ENCODE assay signal across 8 cellular contexts in the genomic region with DNA sequence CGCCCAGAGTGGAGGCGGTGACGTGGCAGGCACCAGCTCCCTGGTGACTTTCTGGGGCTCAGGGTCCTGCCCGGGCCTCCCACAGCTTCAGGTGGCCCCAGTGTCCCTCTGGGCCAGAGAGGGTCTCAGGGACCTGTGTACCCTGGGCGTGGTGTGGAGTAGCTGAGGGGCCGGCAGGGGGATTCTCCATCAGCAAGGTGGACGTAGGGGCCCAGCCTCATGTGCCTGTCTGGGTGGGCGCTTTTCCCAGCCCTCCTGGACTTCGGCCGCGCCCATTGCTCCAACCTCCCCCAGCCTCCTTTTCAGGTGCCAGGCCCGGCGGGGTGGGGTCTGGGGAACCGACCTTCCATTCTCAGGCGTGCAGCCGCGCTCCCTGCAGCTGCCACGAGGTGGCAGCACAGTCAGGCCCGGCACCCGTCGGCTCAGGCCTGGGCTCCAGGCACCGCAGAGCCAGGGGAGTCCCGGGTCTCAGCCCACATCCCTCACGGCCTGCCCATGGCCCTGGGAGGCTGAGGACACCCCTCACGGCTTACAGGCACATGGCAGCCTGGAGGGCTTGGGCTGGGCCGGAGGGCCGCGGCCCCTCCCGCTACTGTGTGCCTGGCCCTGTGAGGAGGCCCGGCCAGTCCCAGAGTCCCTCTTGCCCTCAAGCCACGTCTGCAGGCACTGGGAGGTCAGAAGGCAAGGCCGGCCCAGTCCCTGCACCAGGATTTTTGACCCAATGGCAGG. TPM values are rescaled to one million over a fixed set of nuclear protein-coding genes. Genes with fewer than 3 reads are reported as not detected.
DNase-seq lines count a peak whose midpoint lies in the region; ATAC-seq, FAIRE-seq and TF ChIP-seq lines count a peak whose summit lies in the region.

No MANE protein-coding gene starts in this region.

- no peaks in the 10 kb centered on the region for H3K36me3 ChIP-seq in CD4-positive, alpha-beta memory T cell (ENCODE audit: insufficient read depth, low read length)
- H3K36me3 ChIP-seq in RWPE2 (ENCODE audit: low read depth), result no peaks in the 10 kb centered on the region

- H3K4me3 ChIP-seq in CD4-positive, alpha-beta memory T cell (ENCODE audit: low read length in 2 of 2), result no peak overlapping the region
- H3K4me3 ChIP-seq in RWPE2 (ENCODE audit: severe bottlenecking), result no peak overlapping the region

- no peak for FAIRE-seq in urothelium cell line (lab: Jason Lieb, UNC)

- H3K27me3 ChIP-seq in CD4-positive, alpha-beta memory T cell (ENCODE audit: insufficient read depth, low read length), result no peaks in the 10 kb centered on the region
- peaks cover 41% of the 10 kb centered on the region for H3K27me3 ChIP-seq in RWPE2 (ENCODE audit: insufficient read depth, poor library complexity, severe bottlenecking)

- no peak overlapping the region for H3K4me3 Mint-ChIP-seq in CD4-positive, alpha-beta memory T cell
- no peak overlapping the region for H3K4me3 Mint-ChIP-seq in glutamatergic neuron (ENCODE audit: unreplicated experiment)

- H3K27ac ChIP-seq in CD4-positive, alpha-beta memory T cell (ENCODE audit: low read depth, low read length), result no peak overlapping the region
- H3K27ac ChIP-seq in RWPE2 (ENCODE audit: poor library complexity, severe bottlenecking), result no peak overlapping the region

- H3K4me1 Mint-ChIP-seq in CD4-positive, alpha-beta memory T cell, result no peaks in the 10 kb centered on the region
- H3K4me1 Mint-ChIP-seq in glutamatergic neuron (ENCODE audit: low read depth, unreplicated experiment), result no peaks in the 10 kb centered on the region

- ATAC-seq in HG02642 (IDR thresholded peaks at IDR 0.05; ENCODE audit: poor library complexity, unreplicated experiment), result peak; percentile 49
- ATAC-seq in RWPE2 (ENCODE audit: low read depth), result peak; percentile 51
- ATAC-seq in HG03135 (IDR thresholded peaks at IDR 0.05; ENCODE audit: unreplicated experiment), result no peak

- POLR2A ChIA-PET in CD4-positive, alpha-beta memory T cell (lab: Charles Lee; ENCODE audit: partially characterized antibody), result interaction anchor here (0.7 to 1.7 kb wide), 2 partner anchors 372 to 480 kb away, joined by 3 to 6 read pairs; no protein-coding TSS in a partner anchor

- H3K27ac Mint-ChIP-seq in CD4-positive, alpha-beta memory T cell, result no peak overlapping the region
- H3K27ac Mint-ChIP-seq in glutamatergic neuron (ENCODE audit: unreplicated experiment), result no peak overlapping the region

- CTCF ChIA-PET in CD4-positive, alpha-beta memory T cell (lab: Charles Lee; ENCODE audit: partially characterized antibody), result interaction anchor here (0.9 to 2.0 kb wide), 4 partner anchors 20 to 371 kb away, joined by 3 to 9 read pairs (median 4); a partner anchor contains a TSS

- intact Hi-C loops in CD4-positive, alpha-beta memory T cell (cut with micrococcal nuclease), result no loop called here

- no peaks in the 10 kb centered on the region for H3K4me1 ChIP-seq in CD4-positive, alpha-beta memory T cell (ENCODE audit: insufficient read depth, low read length)
- H3K4me1 ChIP-seq in RWPE2 (ENCODE audit: insufficient read depth, poor library complexity, severe bottlenecking), result no peaks in the 10 kb centered on the region

- peak; percentile 37 to 61 (median 49) for DNase-seq in CD4-positive, alpha-beta memory T cell
- DNase-seq in RWPE2 (ENCODE audit: low spot score) (peak; percentile 62), glutamatergic neuron (peak; percentile 82), pons (ENCODE audit: low spot score) (peak; percentile 1), urothelium cell line (ENCODE audit: low spot score) (peak; percentile 69)
- peak; percentile 28 to 66 (median 46) for DNase-seq in activated naive CD4-positive, alpha-beta T cell (lab: John Stamatoyannopoulos, UW)

- H3K36me3 Mint-ChIP-seq in CD4-positive, alpha-beta memory T cell, result no peaks in the 10 kb centered on the region
- no peaks in the 10 kb centered on the region for H3K36me3 Mint-ChIP-seq in glutamatergic neuron (ENCODE audit: unreplicated experiment)

- H3K9me3 Mint-ChIP-seq in CD4-positive, alpha-beta memory T cell, result no peaks in the 10 kb centered on the region
- peaks cover 2% of the 10 kb centered on the region for H3K9me3 Mint-ChIP-seq in glutamatergic neuron (ENCODE audit: unreplicated experiment)

- TF ChIP-seq CTCF in RWPE2 (IDR thresholded peaks at IDR 0.05; ENCODE audit: poor library complexity, severe bottlenecking), result peak; percentile 87
- TF ChIP-seq CTCF in glutamatergic neuron (IDR thresholded peaks at IDR 0.05; ENCODE audit: partially characterized antibody, unreplicated experiment), result peak; percentile 89

- peaks cover 0 to 3% of the 10 kb centered on the region in 2 donors for H3K27me3 Mint-ChIP-seq in CD4-positive, alpha-beta memory T cell
- peaks cover 2% of the 10 kb centered on the region for H3K27me3 Mint-ChIP-seq in glutamatergic neuron (ENCODE audit: unreplicated experiment)

- no peaks in the 10 kb centered on the region for H3K9me3 ChIP-seq in CD4-positive, alpha-beta memory T cell (ENCODE audit: control insufficient read depth in 1 of 2, low read length in 2 of 2)
- H3K9me3 ChIP-seq in RWPE2 (ENCODE audit: severe bottlenecking), result no peaks in the 10 kb centered on the region

RNA-seq across cellular contexts. Expression of a gene that starts 19.9 kb away (rescaled TPM):
- not detected for total RNA-seq in CD4-positive, alpha-beta memory T cell
- polyA plus RNA-seq in CD4-positive, alpha-beta memory T cell, result not detected
- not detected for total RNA-seq in glutamatergic neuron (ENCODE audit: unreplicated experiment)

RNA-seq across cellular contexts. Expression of a gene that starts 45.2 kb away (rescaled TPM):
- total RNA-seq in CD4-positive, alpha-beta memory T cell, result not detected
- polyA plus RNA-seq in CD4-positive, alpha-beta memory T cell, result not detected
- total RNA-seq in glutamatergic neuron (ENCODE audit: unreplicated experiment), result not detected

Comparison
In these comparisons a context has a peak if more than half of its experiments do, and no peak if none do; other contexts are left out.
1. DNase-seq: peak in every context shown above with its lines; median percentile 82 in glutamatergic neuron; 69 in urothelium cell line; 62 in RWPE2; 49 in CD4-positive, alpha-beta memory T cell; 46 in activated naive CD4-positive, alpha-beta T cell; 1 in pons.